Comparison of ENCODE assay signal across 8 cellular contexts in the genomic region with DNA sequence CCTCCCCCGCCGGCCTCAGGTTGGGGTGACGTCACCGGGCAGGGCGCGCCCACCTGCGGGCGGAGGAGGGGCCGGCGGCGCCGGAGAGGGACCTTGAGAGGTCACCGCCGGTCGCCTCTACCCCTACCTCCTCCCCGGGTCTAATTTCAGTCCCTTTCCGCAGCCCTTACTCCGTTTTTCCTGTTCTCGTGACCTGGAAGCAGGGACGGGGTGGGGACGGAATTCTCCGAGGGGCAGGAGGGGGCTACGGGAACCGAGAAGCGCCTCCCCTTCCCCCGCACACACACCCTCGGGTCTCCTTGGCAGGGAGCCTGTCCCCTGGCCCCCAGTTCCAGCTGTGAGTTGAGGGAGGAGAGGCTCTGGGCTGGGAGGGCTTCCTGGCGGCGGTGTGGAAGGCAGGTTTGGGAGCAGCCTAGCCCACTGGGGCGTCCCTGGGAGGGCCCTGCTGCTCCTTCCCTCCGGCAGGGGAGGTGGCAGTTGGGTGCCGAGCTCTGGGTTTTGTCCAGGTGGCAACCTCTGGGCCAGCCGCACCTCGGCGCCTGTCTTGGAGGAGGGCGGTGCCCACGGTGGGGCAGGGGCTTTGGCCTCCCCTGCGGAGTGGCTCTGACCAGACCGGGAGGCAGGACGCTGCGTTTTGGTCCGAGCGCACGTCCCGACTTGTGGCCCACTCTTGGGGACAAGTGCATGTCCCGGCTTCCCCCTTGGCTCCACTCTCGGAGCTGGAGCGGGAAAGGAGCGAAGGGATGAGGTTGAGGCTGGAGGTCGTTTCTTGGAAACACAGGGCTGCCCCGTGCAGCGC. TPM values are rescaled to one million over a fixed set of nuclear protein-coding genes. Genes with fewer than 3 reads are reported as not detected.
A peak's percentile ranks its signal among the peaks of the same experiment; 100 is the strongest.
DNase-seq lines count a peak whose midpoint lies in the region; ATAC-seq and TF ChIP-seq lines count a peak whose summit lies in the region.

No MANE protein-coding gene starts in this region.

- ATAC-seq in HG03354 (IDR thresholded peaks at IDR 0.05; ENCODE audit: poor library complexity, severe bottlenecking, unreplicated experiment) (peak; percentile 1), HG03442 (IDR thresholded peaks at IDR 0.05; ENCODE audit: unreplicated experiment) (no peak), HG03342 (IDR thresholded peaks at IDR 0.05; ENCODE audit: unreplicated experiment) (no peak)
- ATAC-seq in activated T-cell treated with anti-CD3 and anti-CD28 coated beads, Interleukin-2, amount 50 U/mL, for 72 hours (replicated peaks in 1 of 2) = peak; percentile 8 to 16

- peaks cover 29% of the 10 kb centered on the region for H3K27me3 ChIP-seq in kidney epithelial cell (ENCODE audit: control insufficient read depth, insufficient read depth, low read length)

- peaks cover 22% of the 10 kb centered on the region for H3K4me1 Mint-ChIP-seq in activated T-cell treated with anti-CD3 and anti-CD28 coated beads, Interleukin-2, amount 50 U/mL, for 72 hours (ENCODE audit: low read depth)

- no peaks in the 10 kb centered on the region for H3K9me3 Mint-ChIP-seq in activated T-cell treated with anti-CD3 and anti-CD28 coated beads, Interleukin-2, amount 50 U/mL, for 72 hours

- no peak overlapping the region for H3K27ac Mint-ChIP-seq in activated T-cell treated with anti-CD3 and anti-CD28 coated beads, Interleukin-2, amount 50 U/mL, for 72 hours

- TF ChIP-seq CTCF in kidney epithelial cell (IDR thresholded peaks at IDR 0.05; ENCODE audit: insufficient read depth, low read length, poor library complexity, severe bottlenecking) = no peak

- H3K4me3 Mint-ChIP-seq in activated T-cell treated with anti-CD3 and anti-CD28 coated beads, Interleukin-2, amount 50 U/mL, for 72 hours = peak overlapping the region; percentile 86 to 88

- DNase-seq in DMS53 treated with DMSO at 0.1 percent for 48 hours (lab: John Stamatoyannopoulos, UW; ENCODE audit: unreplicated experiment) (peak; percentile 10), kidney epithelial cell (ENCODE audit: low read depth) (no peak), NCI-H524 (lab: John Stamatoyannopoulos, UW) (no peak), activated gamma-delta T cell treated with Interleukin-2 at 50 U/mL for 16 hours (no peak)
- peak; percentile 80 to 83 for DNase-seq in activated T-cell treated with anti-CD3 and anti-CD28 coated beads, Interleukin-2, amount 50 U/mL, for 72 hours

- H3K36me3 ChIP-seq in kidney epithelial cell (ENCODE audit: control insufficient read depth, insufficient read depth, low read length) = peaks cover 5% of the 10 kb centered on the region

- peaks cover 6% of the 10 kb centered on the region in 2 donors for H3K36me3 Mint-ChIP-seq in activated T-cell treated with anti-CD3 and anti-CD28 coated beads, Interleukin-2, amount 50 U/mL, for 72 hours (ENCODE audit: insufficient read depth in 2 of 2)

- H3K27me3 Mint-ChIP-seq in activated T-cell treated with anti-CD3 and anti-CD28 coated beads, Interleukin-2, amount 50 U/mL, for 72 hours (ENCODE audit: low read depth) = peaks cover 8% of the 10 kb centered on the region

- H3K4me3 ChIP-seq in kidney epithelial cell (ENCODE audit: low read depth, low read length) = peak overlapping the region; percentile 31

RNA-seq across cellular contexts. Expression of gene SYNGR3, which starts 0.8 kb away (rescaled TPM):
- total RNA-seq in activated T-cell treated with anti-CD3 and anti-CD28 coated beads, Interleukin-2, amount 50 U/mL, for 72 hours = 10 to 100 TPM; 38.6 to 50.9 TPM
- 11.3 and 20.1 TPM in 2 replicates for total RNA-seq in kidney epithelial cell

RNA-seq across cellular contexts. Expression of gene GFER, which starts 6.5 kb away (rescaled TPM):
- 10 to 100 TPM; 41.4 to 49.3 TPM for total RNA-seq in activated T-cell treated with anti-CD3 and anti-CD28 coated beads, Interleukin-2, amount 50 U/mL, for 72 hours
- total RNA-seq in kidney epithelial cell = 30.2 and 32.7 TPM in 2 replicates

RNA-seq across cellular contexts. Expression of gene NOXO1, which starts 9.3 kb away (rescaled TPM):
- total RNA-seq in activated T-cell treated with anti-CD3 and anti-CD28 coated beads, Interleukin-2, amount 50 U/mL, for 72 hours = 1 to 10 TPM in 1 of 2 donors, not detected in 1; 1.8 TPM
- total RNA-seq in kidney epithelial cell = 0.96 TPM in 1 of 2 replicates, not detected in the other

RNA-seq across cellular contexts. Expression of gene TBL3, which starts 18.7 kb away (rescaled TPM):
- total RNA-seq in activated T-cell treated with anti-CD3 and anti-CD28 coated beads, Interleukin-2, amount 50 U/mL, for 72 hours = 10 to 100 TPM; 22.6 to 24.4 TPM
- total RNA-seq in kidney epithelial cell = 53.5 and 70.3 TPM in 2 replicates

RNA-seq across cellular contexts. Expression of gene ZNF598, which starts 19.1 kb away (rescaled TPM):
- 100 to 1,000 TPM in 1 of 2 donors, 10 to 100 TPM in 1; 87.1 to 110 TPM for total RNA-seq in activated T-cell treated with anti-CD3 and anti-CD28 coated beads, Interleukin-2, amount 50 U/mL, for 72 hours
- 48.1 and 57.7 TPM in 2 replicates for total RNA-seq in kidney epithelial cell

Comparison
In these comparisons a context has a peak if more than half of its experiments do, and no peak if none do; other contexts are left out.
1. DNase-seq: peak in DMS53 treated with DMSO at 0.1 percent for 48 hours (single experiment) and activated T-cell treated with anti-CD3 and anti-CD28 coated beads, Interleukin-2, amount 50 U/mL, for 72 hours (2 of 2); none in kidney epithelial cell (single experiment), NCI-H524 (0 of 2) and activated gamma-delta T cell treated with Interleukin-2 at 50 U/mL for 16 hours (single experiment).
2. ATAC-seq: peak in HG03354 (single experiment) and activated T-cell treated with anti-CD3 and anti-CD28 coated beads, Interleukin-2, amount 50 U/mL, for 72 hours (2 of 2); none in HG03442 (single experiment) and HG03342 (single experiment).